In the genomic region with DNA sequence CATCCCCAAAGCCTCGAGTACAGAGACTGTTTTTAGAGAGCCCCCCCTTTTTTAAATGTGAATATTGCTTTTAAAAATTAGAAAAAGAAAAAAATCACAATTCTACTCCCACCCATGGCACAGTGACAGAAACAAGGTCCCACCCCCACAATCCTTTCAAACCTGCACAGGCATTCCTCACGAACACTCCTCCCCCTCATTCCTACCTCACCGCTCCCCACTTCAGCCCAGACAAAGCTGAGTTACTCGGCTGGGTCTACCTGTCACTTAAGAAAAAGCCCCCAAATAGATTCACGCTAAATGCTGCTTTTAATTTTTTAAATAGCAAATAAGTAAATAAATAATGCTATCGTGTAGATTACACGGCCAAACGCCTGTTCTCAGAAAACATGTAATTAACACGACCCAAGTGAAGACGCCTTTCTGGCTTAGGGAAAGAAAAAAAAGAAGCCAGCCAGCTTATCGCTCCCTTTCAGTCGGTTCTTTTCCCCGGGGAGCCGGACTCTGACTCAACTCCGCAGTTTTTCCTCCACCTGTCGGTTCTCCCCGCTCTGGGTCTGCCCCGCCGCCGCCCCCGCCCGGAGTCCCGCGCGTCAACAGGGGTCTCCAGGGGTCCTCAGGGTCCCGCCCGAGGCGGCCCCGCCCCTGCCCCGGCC, we compare ENCODE assay signal across 8 cellular contexts. TPM values are rescaled to one million over a fixed set of nuclear protein-coding genes. Genes with fewer than 3 reads are reported as not detected.
DNase-seq lines count a peak whose midpoint lies in the region; ATAC-seq, FAIRE-seq and TF ChIP-seq lines count a peak whose summit lies in the region.

No MANE protein-coding gene starts in this region.

- H2BK20ac ChIP-seq in H1 (ENCODE audit: low read length), result no peak overlapping the region

- TF ChIP-seq RAD21 in H1 (IDR thresholded peaks at IDR 0.05 in 1 of 2, conservative IDR thresholded peaks at IDR 0.05 in 1 of 2; ENCODE audit: low read depth in 2 of 2, low read length in 2 of 2), result no peak

- H3K36me3 ChIP-seq in cardiac muscle cell (no peaks in the 10 kb centered on the region), OCI-LY1 (ENCODE audit: insufficient read depth, low read length) (no peaks in the 10 kb centered on the region), H1 (ENCODE audit: control insufficient read depth in 2 of 4, insufficient read depth in 4 of 4, low read length in 3 of 4) (no peaks in the 10 kb centered on the region)

- peak overlapping the region; percentile 57 to 93 (median 88) for H3K27ac Mint-ChIP-seq in naive thymus-derived CD8-positive, alpha-beta T cell

- H2BK12ac ChIP-seq in H1 (ENCODE audit: low read depth, low read length), result no peak overlapping the region

- no peak overlapping the region for H2AFZ ChIP-seq in OCI-LY1 (ENCODE audit: low read length)
- peak overlapping the region; percentile 76; the same call in 1 of the 2 replicates for H2AFZ ChIP-seq in H1 (ENCODE audit: low read length)

- H3K4me3 Mint-ChIP-seq in naive thymus-derived CD8-positive, alpha-beta T cell, result peak overlapping the region; percentile 79 to 97 (median 86)

- H3K23me2 ChIP-seq in H1 (ENCODE audit: low read depth, low read length), result no peaks in the 10 kb centered on the region

- H3K4me1 ChIP-seq in cardiac muscle cell (ENCODE audit: low read depth) (peaks cover 9% of the 10 kb centered on the region), OCI-LY1 (ENCODE audit: insufficient read depth, low read length, severe bottlenecking) (no peaks in the 10 kb centered on the region), H1 (replicated peaks in 1 of 4; ENCODE audit: control insufficient read depth in 3 of 4, insufficient read depth in 4 of 4, low read length in 3 of 4) (peaks cover 0 to 3% (median under 1%) of the 10 kb centered on the region in 4 experiments; a peak in 3 of 7 replicates)

- H3K4me2 ChIP-seq in OCI-LY1 (ENCODE audit: low read length), result peak overlapping the region; percentile 73
- H3K4me2 ChIP-seq in H1 (ENCODE audit: insufficient read depth in 1 of 2, low read depth in 2 of 2, low read length in 2 of 2), result peak overlapping the region; percentile 65 to 87

- no peak for TF ChIP-seq CTCF in cardiac muscle cell (IDR thresholded peaks at IDR 0.05; ENCODE audit: low read depth, low read length)
- TF ChIP-seq CTCF in OCI-LY1 (IDR thresholded peaks at IDR 0.05; ENCODE audit: low read length), result no peak
- no peak for TF ChIP-seq CTCF in H1 (IDR thresholded peaks at IDR 0.05; ENCODE audit: control extremely low read depth in 1 of 3, insufficient read depth in 1 of 3, low read depth in 1 of 3, low read length in 3 of 3)

- intact Hi-C loops in cardiac septum (cut with DNase I), result loop anchor here (1.0 kb wide), 1 partner anchor 80 kb away; no protein-coding TSS in a partner anchor

- POLR2A ChIA-PET in H1 (lab: Charles Lee; ENCODE audit: partially characterized antibody), result interaction anchor here (0.8 to 2.4 kb wide), 6 partner anchors 8 to 77 kb away, joined by 3 to 8 read pairs (median 5); no protein-coding TSS in a partner anchor
- POLR2A ChIA-PET in naive thymus-derived CD8-positive, alpha-beta T cell (lab: Charles Lee), result interaction anchor here (0.6 to 7.0 kb wide), 14 partner anchors 11 to 1148 kb away, joined by 3 to 210 read pairs (median 4); partner anchors contain the start of gene YME1L1

- CTCF ChIA-PET in H1 (lab: Charles Lee; ENCODE audit: partially characterized antibody), result interaction anchor here (1.3 to 8.8 kb wide), 5 partner anchors 9 to 80 kb away, joined by 4 to 60 read pairs (median 11); no protein-coding TSS in a partner anchor

- H3K23ac ChIP-seq in H1 (ENCODE audit: insufficient read length), result no peak overlapping the region

- H3K79me2 ChIP-seq in OCI-LY1 (ENCODE audit: insufficient read depth, low read length), result no peaks in the 10 kb centered on the region
- peaks cover 0 to 2% of the 10 kb centered on the region in 2 experiments; a peak in 1 of 4 replicates for H3K79me2 ChIP-seq in H1 (ENCODE audit: control insufficient read depth in 1 of 2, insufficient read depth in 2 of 2, low read length in 2 of 2)

- no peak overlapping the region for H3K56ac ChIP-seq in H1 (replicated peaks; ENCODE audit: insufficient read length, low read depth, low read length)

- no peak overlapping the region for H4K5ac ChIP-seq in H1 (ENCODE audit: insufficient read length, low read depth, low read length)

- peaks cover 0 to 3% (median 0%) of the 10 kb centered on the region in 5 donors for H3K27me3 Mint-ChIP-seq in naive thymus-derived CD8-positive, alpha-beta T cell

- no peaks in the 10 kb centered on the region for H3K9me2 ChIP-seq in OCI-LY1 (ENCODE audit: low read depth, low read length)

- 13% methylated on average over 10 of the region's 30 CpGs; no CpG with 5 or more reads in 1 of the 2 experiments for WGBS in H1 (ENCODE audit: extremely low coverage in 1 of 2, insufficient coverage in 1 of 2, insufficient read length in 1 of 2, insufficient replicate concordance in 2 of 2, low coverage in 1 of 2, low lambda C conversion rate in 2 of 2, missing lambda C conversion rate in 1 of 2), 2 experiments

- no peak overlapping the region for H2BK120ac ChIP-seq in H1 (replicated peaks; ENCODE audit: low read depth, low read length)

- no peak overlapping the region for H4K8ac ChIP-seq in H1 (ENCODE audit: extremely low read depth, insufficient read depth, low read length)

- H3K27me3 ChIP-seq in cardiac muscle cell (no peaks in the 10 kb centered on the region), OCI-LY1 (ENCODE audit: insufficient read depth, low read length) (no peaks in the 10 kb centered on the region), H1 (replicated peaks in 1 of 4; ENCODE audit: control insufficient read depth in 3 of 4, extremely low read depth in 1 of 4, insufficient read depth in 3 of 4, low read length in 3 of 4) (peaks cover 0 to 1% (median 0%) of the 10 kb centered on the region in 4 experiments; a peak in 2 of 7 replicates)

- H3K79me1 ChIP-seq in H1 (ENCODE audit: low read depth, low read length), result no peaks in the 10 kb centered on the region

- H3K9ac ChIP-seq in OCI-LY1 (ENCODE audit: low read length) (no peak overlapping the region; the same call in 1 of the 2 replicates), H1 (replicated peaks in 1 of 4; ENCODE audit: extremely low read depth in 1 of 4, low read depth in 3 of 4, low read length in 3 of 4) (peak overlapping the region in 2 of 4 experiments; percentile 41 to 61; a peak in 2 of 7 replicates)

- H3K9me3 ChIP-seq in cardiac muscle cell (ENCODE audit: low read depth) (no peaks in the 10 kb centered on the region), OCI-LY1 (ENCODE audit: low read length) (no peaks in the 10 kb centered on the region), H1 (ENCODE audit: insufficient read depth in 2 of 2, low read depth in 1 of 2, low read length in 1 of 2) (no peaks in the 10 kb centered on the region)

- H3K4ac ChIP-seq in H1 (replicated peaks; ENCODE audit: insufficient read length, low read depth, low read length), result no peak overlapping the region

- H3K4me3 ChIP-seq in cardiac muscle cell (peak overlapping the region; percentile 86), OCI-LY1 (ENCODE audit: low read depth, low read length, poor library complexity, severe bottlenecking) (peak overlapping the region; percentile 58), H1 (ENCODE audit: extremely low read depth in 1 of 4, insufficient read depth in 2 of 4, low read depth in 3 of 4, low read length in 4 of 4) (peak overlapping the region; percentile 66 to 71 (median 70))

- no peak for TF ChIP-seq POLR2A in H1 (IDR thresholded peaks at IDR 0.05; ENCODE audit: control extremely low read depth in 1 of 2, low read depth in 2 of 2, low read length in 2 of 2)

- H2BK5ac ChIP-seq in H1 (ENCODE audit: low read depth, low read length), result no peak overlapping the region

- no peak overlapping the region for H3K14ac ChIP-seq in H1 (ENCODE audit: insufficient read length)

- H3F3A ChIP-seq in OCI-LY1 (ENCODE audit: insufficient read depth, low read length), result no peaks in the 10 kb centered on the region

- H2BK15ac ChIP-seq in H1 (ENCODE audit: low read length), result no peak overlapping the region

- no peak for FAIRE-seq in H1 (lab: Jason Lieb, UNC)

- H3K36me3 Mint-ChIP-seq in naive thymus-derived CD8-positive, alpha-beta T cell, result no peaks in the 10 kb centered on the region

- no peaks in the 10 kb centered on the region for H3K9me3 Mint-ChIP-seq in naive thymus-derived CD8-positive, alpha-beta T cell

- peak; percentile 43 to 52 for DNase-seq in cardiac muscle cell (ENCODE audit: low read depth in 1 of 2, low spot score in 1 of 2)
- DNase-seq in cardiac septum (ENCODE audit: low spot score), result no peak
- no peak for DNase-seq in H1 (ENCODE audit: low read depth in 1 of 2, low spot score in 2 of 2)
- peak in 4 of 10 donors; percentile 8 to 28 (median 16) for DNase-seq in naive thymus-derived CD8-positive, alpha-beta T cell
- DNase-seq in GDM1 (lab: John Stamatoyannopoulos, UW), result no peak

- peak overlapping the region; percentile 99 for H3K27ac ChIP-seq in cardiac muscle cell
- H3K27ac ChIP-seq in OCI-LY1 (ENCODE audit: low read depth, low read length, poor library complexity, severe bottlenecking), result no peak overlapping the region
- H3K27ac ChIP-seq in H1 (ENCODE audit: low read depth, low read length), result no peak overlapping the region

- no peak overlapping the region for H3K18ac ChIP-seq in H1 (ENCODE audit: extremely low read depth, low read length)

- H2AK5ac ChIP-seq in H1 (ENCODE audit: low read depth, low read length), result no peak overlapping the region

- peaks cover 31 to 77% (median 66%) of the 10 kb centered on the region in 4 donors for H3K4me1 Mint-ChIP-seq in naive thymus-derived CD8-positive, alpha-beta T cell

- no peak for TF ChIP-seq EP300 in H1 (IDR thresholded peaks at IDR 0.05; ENCODE audit: borderline replicate concordance in 1 of 2, low read depth in 2 of 2, low read length in 2 of 2)

- H4K20me1 ChIP-seq in OCI-LY1 (ENCODE audit: insufficient read depth, low read length), result no peaks in the 10 kb centered on the region
- no peaks in the 10 kb centered on the region for H4K20me1 ChIP-seq in H1 (replicated peaks in 1 of 2; ENCODE audit: control insufficient read depth in 1 of 2, insufficient read depth in 2 of 2, low read length in 2 of 2)

- no peak overlapping the region for H4K91ac ChIP-seq in H1 (replicated peaks; ENCODE audit: insufficient read length, low read length)

- ATAC-seq in naive thymus-derived CD8-positive, alpha-beta T cell, result no peak
- ATAC-seq in GM21528 (IDR thresholded peaks at IDR 0.05; ENCODE audit: low FRiP score, unreplicated experiment), result no peak
- ATAC-seq in HG03280 (IDR thresholded peaks at IDR 0.05; ENCODE audit: unreplicated experiment), result no peak

RNA-seq across cellular contexts. Expression of gene MPP7, which starts 0.7 kb away (rescaled TPM):
- total RNA-seq in cardiac muscle cell, result 7.7 and 10.8 TPM in 2 replicates
- polyA plus RNA-seq in cardiac muscle cell, result 9.2 and 9.7 TPM in 2 replicates
- total RNA-seq in cardiac septum, result 13.1 TPM
- 9.3 and 9.8 TPM in 2 replicates for total RNA-seq in H1 (2021; fragmentation: NEBNext Ultra II Directional; extraction: Animal tissue kit (Norgen Biotek cat#: 25700))
- 1.9 and 2.0 TPM in 2 replicates for polyA plus RNA-seq in H1 (2011; rRNA removed)
- polyA plus RNA-seq in H1 (2011; cell fraction: cytosol; rRNA removed), result 2.5 TPM
- polyA plus RNA-seq in H1 (2011; cell fraction: nucleus; rRNA removed), result 4.0 TPM
- polyA plus RNA-seq in H1 (2012, experiment 1 of 2), result 2.7 to 4.2 TPM (median 3.5 TPM) in 4 replicates
- polyA plus RNA-seq in H1 (2012, experiment 2 of 2), result 0.26 TPM
- polyA plus RNA-seq in H1 (2013, experiment 1 of 2), result 3.2 TPM
- 3.2 TPM for polyA plus RNA-seq in H1 (2013, experiment 2 of 2)
- polyA minus RNA-seq in H1 (2011; rRNA and poly(A)+ RNA removed), result 13.9 and 21.3 TPM in 2 replicates
- 5.9 TPM for polyA minus RNA-seq in H1 (2011; cell fraction: cytosol; rRNA and poly(A)+ RNA removed)
- polyA minus RNA-seq in H1 (2011; cell fraction: nucleus; rRNA and poly(A)+ RNA removed), result 8.1 TPM
- total RNA-seq in naive thymus-derived CD8-positive, alpha-beta T cell, result 10 to 100 TPM; 26.6 to 30.0 TPM
- 10 to 100 TPM; 33.3 to 41.2 (median 40.3) TPM for polyA plus RNA-seq in naive thymus-derived CD8-positive, alpha-beta T cell

Comparison
In these comparisons a context has a peak if more than half of its experiments do, and no peak if none do; other contexts are left out.
1. DNase-seq: peak in cardiac muscle cell (2 of 2); none in cardiac septum (single experiment), H1 (0 of 2) and GDM1 (single experiment).
2. Peak in every context shown above with its lines, with median percentiles within 50 percentile points of each other: H3K4me3 ChIP-seq.